16 cellular contexts compared by ENCODE assay signal in genomic region chr10:69792361-69792760, GRCh38. TPM values are rescaled to one million over a fixed set of nuclear protein-coding genes. Genes with fewer than 3 reads are reported as not detected.
DNase-seq lines count a peak whose midpoint lies in the region; ATAC-seq, FAIRE-seq and TF ChIP-seq lines count a peak whose summit lies in the region.
"Had no signal": no experiment of that assay in that cellular context is flagged by ENCODE, and none has a peak within 500 bp of the region (broad histone marks: within the 10 kb centered on the region; RNA-seq: fewer than 3 reads in every experiment).

No MANE protein-coding gene starts in this region.

- H3K4me1 ChIP-seq in left ventricle myocardium inferior (no peaks in the 10 kb centered on the region), thoracic aorta (ENCODE audit: control insufficient read depth in 1 of 2, low read depth in 2 of 2) (peaks cover 10 to 31% of the 10 kb centered on the region in 2 donors), smooth muscle cell (ENCODE audit: low read depth) (no peaks in the 10 kb centered on the region)
- H3K4me1 ChIP-seq: BLaER1, Caco-2 had no signal

- H3K9me3 Mint-ChIP-seq in chondrocyte (ENCODE audit: low read depth): no peaks in the 10 kb centered on the region
- H3K9me3 Mint-ChIP-seq in natural killer cell: peaks cover 0 to 6% of the 10 kb centered on the region in 2 donors

- no peak for DNase-seq in Right ventricle myocardium inferior (ENCODE audit: missing footprints)
- no peak for DNase-seq in left ventricle myocardium inferior
- peak; percentile 60 for DNase-seq in chondrocyte (ENCODE audit: low spot score)
- no peak for DNase-seq in natural killer cell
- no peak for DNase-seq in thoracic aorta (ENCODE audit: low spot score)
- DNase-seq in GM19239 (ENCODE audit: insufficient read length, low spot score): no peak
- DNase-seq in smooth muscle cell (lab: John Stamatoyannopoulos, UW; ENCODE audit: unreplicated experiment): no peak
- DNase-seq in effector CD4-positive, alpha-beta T cell: no peak
- DNase-seq: Caco-2; CD8-positive, alpha-beta memory T cell; DND-41; GF-D8; GM23248 had no signal

- H3K4me3 ChIP-seq in left ventricle myocardium inferior (no peak overlapping the region), thoracic aorta (no peak overlapping the region), smooth muscle cell (no peak overlapping the region)
- H3K4me3 ChIP-seq: BLaER1, GM23248 had no signal

- H3K27ac Mint-ChIP-seq in chondrocyte (ENCODE audit: unreplicated experiment) (no peak overlapping the region), natural killer cell (peak overlapping the region; percentile 22 to 73)
- H3K27ac Mint-ChIP-seq: CD8-positive, alpha-beta memory T cell had no signal

- peaks cover 15% of the 10 kb centered on the region for H3K9me3 ChIP-seq in left ventricle myocardium inferior (replicated peaks)
- H3K9me3 ChIP-seq in thoracic aorta: peaks cover 7% of the 10 kb centered on the region
- H3K9me3 ChIP-seq in smooth muscle cell (replicated peaks; ENCODE audit: low read depth): no peaks in the 10 kb centered on the region

- H3K36me3 ChIP-seq in left ventricle myocardium inferior (no peaks in the 10 kb centered on the region), thoracic aorta (no peaks in the 10 kb centered on the region), smooth muscle cell (ENCODE audit: low read depth) (no peaks in the 10 kb centered on the region)
- H3K36me3 ChIP-seq: BLaER1 had no signal

- 63% methylated on average over 1 of the region's 1 CpG for WGBS in smooth muscle cell (ENCODE audit: low lambda C conversion rate)

- no peak for TF ChIP-seq CTCF in left ventricle myocardium inferior (IDR thresholded peaks at IDR 0.05; ENCODE audit: borderline replicate concordance)
- TF ChIP-seq CTCF in chondrocyte (IDR thresholded peaks at IDR 0.05): no peak
- TF ChIP-seq CTCF in natural killer cell (IDR thresholded peaks at IDR 0.05): no peak
- no peak for TF ChIP-seq CTCF in thoracic aorta (IDR thresholded peaks at IDR 0.05)
- no peak for TF ChIP-seq CTCF in smooth muscle cell (IDR thresholded peaks at IDR 0.05; ENCODE audit: borderline replicate concordance, insufficient read depth, poor library complexity, severe bottlenecking)

- no peaks in the 10 kb centered on the region for H3K27me3 Mint-ChIP-seq in chondrocyte (ENCODE audit: low read depth)
- H3K27me3 Mint-ChIP-seq in natural killer cell (ENCODE audit: low read depth in 2 of 2): peaks cover 13 to 16% of the 10 kb centered on the region in 2 donors

- H3K27ac ChIP-seq in left ventricle myocardium inferior (replicated peaks) (no peak overlapping the region), thoracic aorta (peak overlapping the region; percentile 43 to 52), smooth muscle cell (ENCODE audit: low read depth) (no peak overlapping the region)
- H3K27ac ChIP-seq: 22Rv1, BLaER1, GM23248 had no signal

- no peaks in the 10 kb centered on the region for H3K36me3 Mint-ChIP-seq in chondrocyte (ENCODE audit: low read depth)
- H3K36me3 Mint-ChIP-seq in natural killer cell: no peaks in the 10 kb centered on the region
- H3K36me3 Mint-ChIP-seq: CD8-positive, alpha-beta memory T cell had no signal

- H4K20me1 ChIP-seq in smooth muscle cell (ENCODE audit: low read depth): no peaks in the 10 kb centered on the region
- H4K20me1 ChIP-seq: BLaER1 had no signal

- H3K4me1 Mint-ChIP-seq in chondrocyte (ENCODE audit: low read depth) (peaks cover 44% of the 10 kb centered on the region), natural killer cell (peaks cover 18 to 35% of the 10 kb centered on the region in 2 donors)
- H3K4me1 Mint-ChIP-seq: CD8-positive, alpha-beta memory T cell had no signal

- intact Hi-C loops in Right ventricle myocardium inferior (cut with DNase I) (no loop called here), left ventricle myocardium inferior (cut with micrococcal nuclease) (no loop called here), natural killer cell (cut with micrococcal nuclease) (no loop called here)

- H3K79me2 ChIP-seq in smooth muscle cell (ENCODE audit: low read depth): no peaks in the 10 kb centered on the region

- no peak overlapping the region for H3K9ac ChIP-seq in smooth muscle cell (ENCODE audit: low read depth)
- H3K9ac ChIP-seq: BLaER1, GM23248 had no signal

- peaks cover 14% of the 10 kb centered on the region for H3K27me3 ChIP-seq in left ventricle myocardium inferior (ENCODE audit: low read depth)
- no peaks in the 10 kb centered on the region for H3K27me3 ChIP-seq in thoracic aorta (replicated peaks; ENCODE audit: insufficient read depth)
- no peaks in the 10 kb centered on the region for H3K27me3 ChIP-seq in smooth muscle cell (ENCODE audit: low read depth)
- H3K27me3 ChIP-seq: BLaER1 had no signal

- H3K4me3 Mint-ChIP-seq in chondrocyte (ENCODE audit: unreplicated experiment) (no peak overlapping the region), natural killer cell (no peak overlapping the region)
- H3K4me3 Mint-ChIP-seq: CD8-positive, alpha-beta memory T cell had no signal

- H3K4me2 ChIP-seq in smooth muscle cell: no peak overlapping the region
- H3K4me2 ChIP-seq: BLaER1 had no signal

- no peaks in the 10 kb centered on the region for H3F3A ChIP-seq in smooth muscle cell (ENCODE audit: low read depth)

- ATAC-seq in Right ventricle myocardium inferior (peak; percentile 34), natural killer cell (no peak), thoracic aorta (ENCODE audit: insufficient number of reproducible peaks, low FRiP score, low read depth) (no peak)

- H2AFZ ChIP-seq in smooth muscle cell (ENCODE audit: low read depth): no peak overlapping the region
- H2AFZ ChIP-seq: GM23248 had no signal

- no peak for FAIRE-seq in GM19239 (lab: Jason Lieb, UNC)
- FAIRE-seq: H54 had no signal

RNA-seq across cellular contexts. Expression of gene COL13A1, which starts 9.3 kb away (rescaled TPM):
- total RNA-seq in Right ventricle myocardium inferior: 1.0 TPM
- 2.5 TPM for total RNA-seq in left ventricle myocardium inferior
- 25.6 to 52.1 TPM (median 27.5 TPM) in 3 replicates for total RNA-seq in chondrocyte
- total RNA-seq in natural killer cell: 10 to 100 TPM in 2 of 3 donors, 1 to 10 TPM in 1; 5.2 to 22.0 (median 10.3) TPM
- 10 to 100 TPM; 23.1 to 34.1 TPM for total RNA-seq in thoracic aorta
- 4.9 and 6.1 TPM in 2 replicates for total RNA-seq in smooth muscle cell
- 11.6 and 15.0 TPM in 2 replicates for polyA plus RNA-seq in smooth muscle cell
- total RNA-seq: Caco-2; CD8-positive, alpha-beta memory T cell had no signal
- polyA plus RNA-seq: CD8-positive, alpha-beta memory T cell had no signal

Comparison
In these comparisons a context has a peak if more than half of its experiments do, and no peak if none do; other contexts are left out.
1. H3K27ac ChIP-seq: peak in thoracic aorta (2 of 2); none in left ventricle myocardium inferior (single experiment) and smooth muscle cell (single experiment).